Comparison of ENCODE assay signal across 19 cellular contexts in the genomic region with DNA sequence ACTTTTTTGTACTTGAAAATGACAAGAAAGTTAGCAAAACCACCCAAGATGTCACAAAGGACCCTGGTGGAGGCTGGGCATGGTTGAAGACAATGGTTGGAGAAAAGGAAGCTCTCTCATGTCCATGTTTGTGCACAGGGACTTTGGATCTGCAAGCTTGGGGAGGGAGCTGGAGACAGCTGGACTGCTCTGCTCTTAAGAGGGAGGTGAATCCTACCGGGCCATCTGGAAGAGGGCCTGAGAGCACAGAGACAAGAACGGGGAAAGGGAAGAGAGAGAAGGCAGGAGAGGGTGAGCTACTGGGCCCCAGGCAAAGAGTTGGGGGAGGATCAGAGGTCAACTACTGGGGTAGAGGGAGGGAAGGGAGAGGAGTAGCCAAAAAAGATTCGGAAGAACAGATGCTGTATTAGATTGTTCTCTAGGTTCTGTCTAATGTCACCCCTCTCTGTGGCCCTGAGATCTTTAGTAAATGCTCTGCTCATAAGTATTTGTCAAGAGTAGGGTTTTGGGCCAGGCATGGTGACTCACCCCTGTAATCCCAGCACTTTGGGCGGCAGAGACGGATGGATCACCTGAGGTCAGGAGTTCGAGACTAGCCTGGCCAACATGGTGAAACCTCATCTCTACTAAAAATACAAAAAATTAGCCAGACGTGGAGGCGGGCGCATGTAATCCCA. TPM values are rescaled to one million over a fixed set of nuclear protein-coding genes. Genes with fewer than 3 reads are reported as not detected.
DNase-seq lines count a peak whose midpoint lies in the region; ATAC-seq and TF ChIP-seq lines count a peak whose summit lies in the region.
"Had no signal": no experiment of that assay in that cellular context is flagged by ENCODE, and none has a peak within 500 bp of the region (broad histone marks: within the 10 kb centered on the region; RNA-seq: fewer than 3 reads in every experiment).

No MANE protein-coding gene starts in this region.

- H3K79me2 ChIP-seq in HCT116 (ENCODE audit: insufficient read depth, low read length) (no peaks in the 10 kb centered on the region), OCI-LY7 (ENCODE audit: insufficient read depth, low read depth, low read length) (no peaks in the 10 kb centered on the region)

- no peak for ATAC-seq in HCT116
- ATAC-seq: natural killer cell treated with Interleukin-12 subunit alpha and Interleukin-12 subunit beta and Interleukin-15 and Interleukin-18, amount 100 ng/mL, for 72 hours had no signal

- H3K9ac ChIP-seq in HCT116 (ENCODE audit: low read length): no peak overlapping the region

- CTCF ChIA-PET in HCT116 (lab: Charles Lee) (no interaction called here), OCI-LY7 (lab: Charles Lee; ENCODE audit: unreplicated experiment) (no interaction called here)

- POLR2A ChIA-PET in HCT116 (lab: Charles Lee): interaction anchor here (0.9 to 1.0 kb wide), 2 partner anchors 17 to 25 kb away, joined by 3 read pairs; a partner anchor contains a TSS
- POLR2A ChIA-PET in OCI-LY7 (lab: Charles Lee): interaction anchor here (0.5 to 0.9 kb wide), 2 partner anchors 35 to 36 kb away, joined by 3 to 4 read pairs; no protein-coding TSS in a partner anchor

- no peaks in the 10 kb centered on the region for H3K27me3 ChIP-seq in HCT116 (ENCODE audit: insufficient read depth, low read length)

- TF ChIP-seq CTCF in HCT116 (IDR thresholded peaks at IDR 0.05 in 2 of 3, conservative IDR thresholded peaks at IDR 0.05 in 1 of 3; ENCODE audit: borderline replicate concordance in 1 of 3, insufficient read depth in 1 of 3, low read depth in 2 of 3, low read length in 2 of 3) (no peak), OCI-LY7 (conservative IDR thresholded peaks at IDR 0.05; ENCODE audit: low read length) (no peak), mesothelial cell of epicardium (IDR thresholded peaks at IDR 0.05; ENCODE audit: unreplicated experiment) (no peak)

- BruUV-seq in HCT116 (replicated peaks; lab: Mats Ljungman, UMichigan): no TSS peak
- BruUV-seq in OCI-LY7 (replicated peaks; lab: Mats Ljungman, UMichigan): no TSS peak

- H3K27ac ChIP-seq in HCT116 (ENCODE audit: low read depth, low read length) (no peak overlapping the region), OCI-LY7 (ENCODE audit: low read depth, low read length, poor library complexity, severe bottlenecking) (no peak overlapping the region)
- H3K27ac ChIP-seq: RWPE1, thoracic aorta had no signal

- peak; percentile 14 for DNase-seq in A172 (ENCODE audit: low spot score)
- DNase-seq in HCT116 (ENCODE audit: low read depth, low spot score): no peak
- no peak for DNase-seq in OCI-LY7 (ENCODE audit: low spot score)
- no peak for DNase-seq in mesothelial cell of epicardium (ENCODE audit: low spot score in 2 of 2, unreplicated experiment in 2 of 2)
- DNase-seq in nucleus accumbens (lab: John Stamatoyannopoulos, UW): no peak
- DNase-seq in NCI-H2227 (lab: John Stamatoyannopoulos, UW; ENCODE audit: unreplicated experiment): no peak
- DNase-seq in SW480 (ENCODE audit: low spot score): no peak
- no peak for DNase-seq in NCI-H146 treated with DMSO at 0.1 percent for 48 hours (lab: John Stamatoyannopoulos, UW; ENCODE audit: unreplicated experiment)
- DNase-seq: activated CD4-positive, alpha-beta T cell treated with anti-CD3 and anti-CD28 coated beads for 48 hours; activated CD8-positive, alpha-beta memory T cell treated with anti-CD3 and anti-CD28 coated beads, Interleukin-2, amount 50 U/mL, for 4 hours; activated gamma-delta T cell treated with Interleukin-2 at 50 U/mL for 16 hours; CD4-positive, alpha-beta memory T cell; DMS79; NCI-H1417; NCI-H774; stimulated activated CD4-positive, alpha-beta T cell treated with anti-CD3 and anti-CD28 coated beads, Interleukin-12 subunit alpha, Interleukin-12 subunit beta, amount 100 ng/mL, for 4 hours had no signal

- H3K9me2 ChIP-seq in HCT116 (ENCODE audit: insufficient read depth) (no peaks in the 10 kb centered on the region), OCI-LY7 (ENCODE audit: insufficient read depth, low read length) (no peaks in the 10 kb centered on the region)

- no peak for TF ChIP-seq RAD21 in HCT116 (IDR thresholded peaks at IDR 0.05; ENCODE audit: low read depth)

- no peaks in the 10 kb centered on the region for H3K36me3 ChIP-seq in HCT116 (ENCODE audit: control insufficient read depth in 1 of 2, insufficient read depth in 2 of 2, low read length in 2 of 2)
- no peaks in the 10 kb centered on the region for H3K36me3 ChIP-seq in OCI-LY7 (ENCODE audit: insufficient read depth, low read length)
- H3K36me3 ChIP-seq: thoracic aorta had no signal

- no peak overlapping the region for H3K4me3 Mint-ChIP-seq in mesothelial cell of epicardium
- H3K4me3 Mint-ChIP-seq: CD4-positive, alpha-beta memory T cell; natural killer cell treated with Interleukin-12 subunit alpha and Interleukin-12 subunit beta and Interleukin-15 and Interleukin-18, amount 100 ng/mL, for 72 hours had no signal

- H3K4me1 ChIP-seq in HCT116 (ENCODE audit: control insufficient read depth in 1 of 2, insufficient read depth in 2 of 2, low read length in 2 of 2) (peaks cover 2 to 49% of the 10 kb centered on the region in 2 experiments; a peak in 3 of 4 replicates), OCI-LY7 (ENCODE audit: insufficient read depth, low read length, poor library complexity, severe bottlenecking) (peaks cover 62% of the 10 kb centered on the region)

- no peaks in the 10 kb centered on the region for H3K9me3 ChIP-seq in HCT116 (ENCODE audit: control insufficient read depth in 1 of 2, insufficient read depth in 1 of 2, low read depth in 1 of 2, low read length in 2 of 2)
- H3K9me3 ChIP-seq in OCI-LY7 (ENCODE audit: low read length): no peaks in the 10 kb centered on the region
- H3K9me3 ChIP-seq: thoracic aorta had no signal

- H3K36me3 Mint-ChIP-seq in mesothelial cell of epicardium: no peaks in the 10 kb centered on the region
- H3K36me3 Mint-ChIP-seq: CD4-positive, alpha-beta memory T cell; natural killer cell treated with Interleukin-12 subunit alpha and Interleukin-12 subunit beta and Interleukin-15 and Interleukin-18, amount 100 ng/mL, for 72 hours had no signal

- no peaks in the 10 kb centered on the region for H3K27me3 Mint-ChIP-seq in mesothelial cell of epicardium (ENCODE audit: low read depth)

- H3K4me2 ChIP-seq in HCT116 (ENCODE audit: low read length) (peak overlapping the region; percentile 30), OCI-LY7 (ENCODE audit: low read length) (no peak overlapping the region)

- H3K4me3 ChIP-seq in HCT116 (replicated peaks in 1 of 2; ENCODE audit: low read depth in 1 of 2, low read length in 2 of 2) (no peak overlapping the region), OCI-LY7 (ENCODE audit: low read depth, low read length, poor library complexity, severe bottlenecking) (no peak overlapping the region)
- H3K4me3 ChIP-seq: thoracic aorta had no signal

- TF ChIP-seq POLR2A in HCT116 (IDR thresholded peaks at IDR 0.05; ENCODE audit: borderline replicate concordance, extremely low read depth, insufficient read depth, insufficient read length): no peak

- H3K27ac Mint-ChIP-seq in mesothelial cell of epicardium: peak overlapping the region; percentile 3
- H3K27ac Mint-ChIP-seq: CD4-positive, alpha-beta memory T cell; natural killer cell treated with Interleukin-12 subunit alpha and Interleukin-12 subunit beta and Interleukin-15 and Interleukin-18, amount 100 ng/mL, for 72 hours had no signal

- intact Hi-C loops in HCT116 (cut with micrococcal nuclease) (loop anchor here (10.0 kb wide), 1 partner anchor 569 kb away; no protein-coding TSS in a partner anchor), OCI-LY7 (cut with micrococcal nuclease; ENCODE audit: unreplicated experiment) (loop anchor here (10.0 kb wide), 3 partner anchors 369 to 659 kb away; no protein-coding TSS in a partner anchor)

- RAD21 ChIA-PET in HCT116 (lab: Charles Lee; ENCODE audit: low non-redundant PET in 1 of 2, low total read pairs in 2 of 2, uncharacterized antibody in 2 of 2, unreplicated experiment in 2 of 2): no interaction called here

- H3K9me3 Mint-ChIP-seq in mesothelial cell of epicardium: no peaks in the 10 kb centered on the region
- H3K9me3 Mint-ChIP-seq: natural killer cell treated with Interleukin-12 subunit alpha and Interleukin-12 subunit beta and Interleukin-15 and Interleukin-18, amount 100 ng/mL, for 72 hours had no signal

- peaks cover 8% of the 10 kb centered on the region for H3K4me1 Mint-ChIP-seq in mesothelial cell of epicardium

- H4K20me1 ChIP-seq in HCT116 (ENCODE audit: insufficient read depth) (no peaks in the 10 kb centered on the region), OCI-LY7 (ENCODE audit: insufficient read depth, low read length) (no peaks in the 10 kb centered on the region)

- H2AFZ ChIP-seq in HCT116 (ENCODE audit: low read depth, low read length, poor library complexity, severe bottlenecking) (no peak overlapping the region), OCI-LY7 (ENCODE audit: low read length) (peak overlapping the region; percentile 30; the same call in 1 of the 2 replicates)

TF ChIP-seq in HCT116, 20 proteins besides CTCF, POLR2A, EP300 and RAD21 (continues in another document):
- TF ChIP-seq SP1 (IDR thresholded peaks at IDR 0.05; ENCODE audit: low read depth) (no peak), EZH2phosphoT487 (IDR thresholded peaks at IDR 0.05; ENCODE audit: borderline replicate concordance) (no peak), CBX3 (IDR thresholded peaks at IDR 0.05; ENCODE audit: low read depth) (no peak), ZNF274 (IDR thresholded peaks at IDR 0.05; ENCODE audit: low read depth, low read length) (no peak), EGR1 (IDR thresholded peaks at IDR 0.05; ENCODE audit: low read depth) (no peak), POLR2AphosphoS5 (IDR thresholded peaks at IDR 0.05; ENCODE audit: low read depth, low read length) (no peak), CEBPB (IDR thresholded peaks at IDR 0.05; ENCODE audit: low read depth) (no peak), TCF7L2 (IDR thresholded peaks at IDR 0.05; ENCODE audit: borderline replicate concordance, extremely low read depth, insufficient read depth, insufficient read length) (no peak)

RNA-seq across cellular contexts. Expression of a gene that starts 25.0 kb away (rescaled TPM):
- 17.3 and 18.2 TPM in 2 replicates for total RNA-seq in A172 (2014; rRNA removed; shearing (Covaris generic))
- 26.4 TPM for total RNA-seq in HCT116 (2021; ENCODE audit: unreplicated experiment)
- 17.6 and 20.2 TPM in 2 replicates for polyA plus RNA-seq in HCT116 (2012)
- 2.2 and 2.9 TPM in 2 replicates for total RNA-seq in OCI-LY7 (2014; rRNA removed; shearing (Covaris generic))
- 8.5 and 13.9 TPM in 2 replicates for total RNA-seq in OCI-LY7 (2022)
- 1.6 to 2.8 TPM (median 1.6 TPM) in 3 replicates for total RNA-seq in mesothelial cell of epicardium

RNA-seq across cellular contexts. Expression of a gene that starts 44.1 kb away (rescaled TPM):
- 87.7 and 165 TPM in 2 replicates for total RNA-seq in A172 (2014; rRNA removed; shearing (Covaris generic))
- total RNA-seq in HCT116 (2021; ENCODE audit: unreplicated experiment) (194 TPM), OCI-LY7 (2022) (360 TPM in 2 replicates), mesothelial cell of epicardium (50.5 to 59.7 TPM (median 52.1 TPM) in 3 replicates)
- 94.9 and 97.0 TPM in 2 replicates for polyA plus RNA-seq in HCT116 (2012)
- total RNA-seq in OCI-LY7 (2014; rRNA removed; shearing (Covaris generic)): 178 and 242 TPM in 2 replicates

RNA-seq across cellular contexts. Expression of a gene that starts 56.2 kb away (rescaled TPM):
- 23.4 and 24.0 TPM in 2 replicates for total RNA-seq in A172 (2014; rRNA removed; shearing (Covaris generic))
- total RNA-seq in HCT116 (2021; ENCODE audit: unreplicated experiment) (18.0 TPM), OCI-LY7 (2022) (24.4 and 30.6 TPM in 2 replicates), mesothelial cell of epicardium (41.4 to 46.0 TPM (median 44.2 TPM) in 3 replicates)
- 18.9 and 20.8 TPM in 2 replicates for polyA plus RNA-seq in HCT116 (2012)
- total RNA-seq in OCI-LY7 (2014; rRNA removed; shearing (Covaris generic)): 14.6 and 22.7 TPM in 2 replicates
